31 cellular contexts compared by ENCODE assay signal in the genomic region with DNA sequence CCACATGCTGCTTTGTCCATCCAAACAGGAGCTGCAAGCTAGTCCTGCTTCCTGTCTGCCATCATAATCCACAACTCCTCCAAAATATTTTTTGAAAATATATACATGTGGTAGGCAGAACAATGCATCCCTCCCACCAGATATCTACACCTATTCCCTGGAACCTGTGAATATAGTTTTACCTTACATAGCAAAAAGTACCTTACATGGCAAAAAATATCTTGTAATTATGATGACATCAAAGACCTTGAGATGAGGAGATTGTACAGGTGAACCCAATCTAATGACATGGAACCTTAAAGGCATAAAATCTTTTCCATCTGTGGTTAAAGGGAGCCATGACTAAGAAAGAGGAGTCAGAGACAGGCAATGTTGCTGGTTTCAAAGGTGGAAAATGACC.
"Had no signal": no experiment of that assay in that cellular context is flagged by ENCODE, and none has a peak within 500 bp of the region (broad histone marks: within the 10 kb centered on the region; RNA-seq: fewer than 3 reads in every experiment).

No MANE protein-coding gene starts in this region.

- H3K4me3 ChIP-seq: neural progenitor cell, ovary, psoas muscle, skin epidermis, smooth muscle cell, spleen, suprapubic skin, testis, tibial artery, transverse colon, upper lobe of right lung, uterus had no signal

- DNase-seq: natural killer cell; occipital lobe; ovary; posterior cingulate gyrus; psoas muscle; right cardiac atrium; spleen; stimulated activated CD4-positive, alpha-beta T cell treated with anti-CD3 and anti-CD28 coated beads, Interleukin-12 subunit alpha, Interleukin-12 subunit beta, amount 100 ng/mL, for 4 hours; stimulated activated CD4-positive, alpha-beta T cell treated with anti-CD3 and anti-CD28 coated beads, Interleukin-1b, Interleukin-23, amount 100 ng/mL, for 48 hours; stimulated activated CD4-positive, alpha-beta T cell treated with anti-CD3 and anti-CD28 coated beads, Interleukin-4, amount 100 ng/mL, for 1 hour; stimulated activated CD4-positive, alpha-beta T cell treated with anti-CD3 and anti-CD28 coated beads, Interleukin-4, amount 100 ng/mL, for 4 hours; stimulated activated CD8-positive, alpha-beta memory T cell treated with anti-CD3 and anti-CD28 coated beads, Interleukin-4, amount 100 ng/mL, for 48 hours; stimulated activated naive CD4-positive, alpha-beta T cell; stimulated activated naive CD8-positive, alpha-beta T cell treated with anti-CD3 and anti-CD28 coated beads, Interleukin-15, amount 100 ng/mL, for 72 hours; stimulated activated naive CD8-positive, alpha-beta T cell treated with anti-CD3 and anti-CD28 coated beads, Interleukin-15, Interleukin-2, amounts not matched to agents 100 U/mL and 50 U/mL, for 24 hours; substantia nigra; testis; tibial artery; transverse colon; upper lobe of right lung; uterus had no signal

- H3K27me3 ChIP-seq: neural progenitor cell, ovary, suprapubic skin, testis, tibial artery, transverse colon, upper lobe of right lung, uterus had no signal

- H3K27ac Mint-ChIP-seq: natural killer cell; nephron; neural progenitor cell; progenitor cell of endocrine pancreas; stimulated activated memory B cell treated with anti-CD40 and anti-IgM and Interleukin-4, amounts not matched to agents 10 μg/mL and 1 μg/mL and 100 μg/mL, for 72 hours; stimulated activated naive CD8-positive, alpha-beta T cell treated with anti-CD3 and anti-CD28 coated beads, Interleukin-15, amount 100 ng/mL, for 72 hours; type B pancreatic cell had no signal

- H3K4me2 ChIP-seq: neural progenitor cell, smooth muscle cell had no signal

- H3K9me3 Mint-ChIP-seq: natural killer cell, nephron had no signal

- H3K4me3 Mint-ChIP-seq: natural killer cell; nephron; neural progenitor cell; stimulated activated memory B cell treated with anti-CD40 and anti-IgM and Interleukin-4, amounts not matched to agents 10 μg/mL and 1 μg/mL and 100 μg/mL, for 72 hours; stimulated activated naive CD8-positive, alpha-beta T cell treated with anti-CD3 and anti-CD28 coated beads, Interleukin-15, amount 100 ng/mL, for 72 hours; type B pancreatic cell had no signal

- H3K36me3 ChIP-seq: neural progenitor cell, ovary, spleen, suprapubic skin, tibial artery, transverse colon, upper lobe of right lung, uterus had no signal

- H3K9ac ChIP-seq: neural progenitor cell, parathyroid adenoma had no signal

- H2AFZ ChIP-seq: neural progenitor cell, parathyroid adenoma had no signal

- H3K9me3 ChIP-seq: ovary, psoas muscle, testis, transverse colon, upper lobe of right lung had no signal

- ATAC-seq: natural killer cell; psoas muscle; right cardiac atrium; sciatic nerve; stimulated activated memory B cell treated with anti-CD40 and anti-IgM and Interleukin-4, amounts not matched to agents 10 μg/mL and 1 μg/mL and 100 μg/mL, for 72 hours; stimulated activated naive CD8-positive, alpha-beta T cell treated with anti-CD3 and anti-CD28 coated beads, Interleukin-15, amount 100 ng/mL, for 72 hours; stimulated activated naive CD8-positive, alpha-beta T cell treated with anti-CD3 and anti-CD28 coated beads, Interleukin-15, Interleukin-2, amounts not matched to agents 100 U/mL and 50 U/mL, for 24 hours; upper lobe of right lung had no signal

- H3K79me2 ChIP-seq: parathyroid adenoma had no signal

- H3K4me1 ChIP-seq: neural progenitor cell, psoas muscle, spleen, suprapubic skin, testis, tibial artery, transverse colon, upper lobe of right lung, uterus had no signal

- H3K27me3 Mint-ChIP-seq: stimulated activated memory B cell treated with anti-CD40 and anti-IgM and Interleukin-4, amounts not matched to agents 10 μg/mL and 1 μg/mL and 100 μg/mL, for 72 hours had no signal

- H3K36me3 Mint-ChIP-seq: natural killer cell; neural progenitor cell; stimulated activated memory B cell treated with anti-CD40 and anti-IgM and Interleukin-4, amounts not matched to agents 10 μg/mL and 1 μg/mL and 100 μg/mL, for 72 hours; type B pancreatic cell had no signal

- H3K27ac ChIP-seq: neural progenitor cell, ovary, parathyroid adenoma, psoas muscle, skin epidermis, spleen, suprapubic skin, testis, tibial artery, transverse colon, upper lobe of right lung, uterus had no signal

- H3K4me1 Mint-ChIP-seq: natural killer cell; nephron; stimulated activated memory B cell treated with anti-CD40 and anti-IgM and Interleukin-4, amounts not matched to agents 10 μg/mL and 1 μg/mL and 100 μg/mL, for 72 hours; stimulated activated naive CD8-positive, alpha-beta T cell treated with anti-CD3 and anti-CD28 coated beads, Interleukin-15, amount 100 ng/mL, for 72 hours had no signal
